19 cellular contexts compared by ENCODE assay signal in genomic region chr5:134579284-134579771, GRCh38.
"Had no signal": no experiment of that assay in that cellular context is flagged by ENCODE, and none has a peak within 500 bp of the region (broad histone marks: within the 10 kb centered on the region; RNA-seq: fewer than 3 reads in every experiment).

No MANE protein-coding gene starts in this region.

- H3K4me3 ChIP-seq: esophagus squamous epithelium, ovary, right lobe of liver, smooth muscle cell, transverse colon, vagina had no signal

- H3K27ac Mint-ChIP-seq: activated CD4-positive, alpha-beta T cell treated with anti-CD3 and anti-CD28 coated beads, Interleukin-2, amount 10 ng/mL, durations not matched to agents 24 days and 14 days; activated T-cell treated with anti-CD3 and anti-CD28 coated beads, Interleukin-2, amount 50 U/mL, for 72 hours; stimulated activated effector memory CD8-positive, alpha-beta T cell treated with anti-CD3 and anti-CD28 coated beads, Interleukin-12 subunit alpha, Interleukin-12 subunit beta, amount 100 ng/mL, for 72 hours had no signal

- DNase-seq: activated CD4-positive, alpha-beta T cell treated with anti-CD3 and anti-CD28 coated beads, Interleukin-2, amount 10 ng/mL, durations not matched to agents 24 days and 14 days; activated CD4-positive, CD25-positive, alpha-beta regulatory T cell; activated CD8-positive, alpha-beta memory T cell treated with anti-CD3 and anti-CD28 coated beads, Interleukin-2, amount 50 U/mL, for 4 hours; activated T-cell treated with anti-CD3 and anti-CD28 coated beads, Interleukin-2, amount 50 U/mL, for 72 hours; cortex of kidney; effector CD8-positive, alpha-beta T cell; esophagus squamous epithelium; left cardiac atrium; mesendoderm; naive thymus-derived CD8-positive, alpha-beta T cell; stimulated activated CD4-positive, alpha-beta T cell treated with anti-CD3 and anti-CD28 coated beads, Interleukin-4, amount 100 ng/mL, for 24 hours; T-helper 1 cell; T-helper 9 cell; transverse colon had no signal

- H3K27me3 Mint-ChIP-seq: activated CD4-positive, alpha-beta T cell treated with anti-CD3 and anti-CD28 coated beads, Interleukin-2, amount 10 ng/mL, durations not matched to agents 24 days and 14 days; naive thymus-derived CD8-positive, alpha-beta T cell had no signal

- H3K9me3 Mint-ChIP-seq: activated CD4-positive, alpha-beta T cell treated with anti-CD3 and anti-CD28 coated beads, Interleukin-2, amount 10 ng/mL, durations not matched to agents 24 days and 14 days; activated T-cell treated with anti-CD3 and anti-CD28 coated beads, Interleukin-2, amount 50 U/mL, for 72 hours; naive thymus-derived CD8-positive, alpha-beta T cell; stimulated activated effector memory CD8-positive, alpha-beta T cell treated with anti-CD3 and anti-CD28 coated beads, Interleukin-12 subunit alpha, Interleukin-12 subunit beta, amount 100 ng/mL, for 72 hours had no signal

- H3K27me3 ChIP-seq: esophagus squamous epithelium, ovary, right lobe of liver, transverse colon, vagina had no signal

- H3K4me3 Mint-ChIP-seq: activated CD4-positive, alpha-beta T cell treated with anti-CD3 and anti-CD28 coated beads, Interleukin-2, amount 10 ng/mL, durations not matched to agents 24 days and 14 days; activated T-cell treated with anti-CD3 and anti-CD28 coated beads, Interleukin-2, amount 50 U/mL, for 72 hours; naive thymus-derived CD8-positive, alpha-beta T cell; stimulated activated effector memory CD8-positive, alpha-beta T cell treated with anti-CD3 and anti-CD28 coated beads, Interleukin-12 subunit alpha, Interleukin-12 subunit beta, amount 100 ng/mL, for 72 hours had no signal

- H3K9me3 ChIP-seq: esophagus squamous epithelium, ovary, right lobe of liver, transverse colon, vagina had no signal

- ATAC-seq: activated T-cell treated with anti-CD3 and anti-CD28 coated beads, Interleukin-2, amount 50 U/mL, for 72 hours; left cardiac atrium; naive thymus-derived CD8-positive, alpha-beta T cell; stimulated activated effector memory CD8-positive, alpha-beta T cell treated with anti-CD3 and anti-CD28 coated beads, Interleukin-12 subunit alpha, Interleukin-12 subunit beta, amount 100 ng/mL, for 72 hours had no signal

- H3K27ac ChIP-seq: ovary, right lobe of liver, transverse colon, vagina had no signal

- H3K36me3 ChIP-seq: ovary had no signal
